Comparison of ENCODE assay signal across 10 cellular contexts in the genomic region with DNA sequence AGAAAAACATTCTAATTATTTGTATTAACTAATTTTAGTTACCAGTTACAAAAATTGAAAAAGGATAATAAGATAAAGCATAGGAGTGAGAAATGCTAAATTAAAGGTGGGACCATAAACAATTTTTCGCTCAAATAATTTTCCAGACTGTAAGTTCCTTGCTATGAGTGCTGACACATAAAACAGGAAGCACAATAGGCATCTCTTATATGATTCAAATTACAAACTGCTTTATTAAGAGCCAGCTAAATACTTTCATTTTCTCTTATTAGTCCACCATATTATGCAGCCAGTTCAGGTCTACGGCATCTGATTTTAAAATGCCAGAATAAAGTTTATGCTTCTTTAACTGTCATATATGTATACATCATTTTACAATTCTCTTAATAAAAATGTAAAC. TPM values are rescaled to one million over a fixed set of nuclear protein-coding genes. Genes with fewer than 3 reads are reported as not detected.
DNase-seq lines count a peak whose midpoint lies in the region; ATAC-seq and TF ChIP-seq lines count a peak whose summit lies in the region.
"Had no signal": no experiment of that assay in that cellular context is flagged by ENCODE, and none has a peak within 500 bp of the region (broad histone marks: within the 10 kb centered on the region; RNA-seq: fewer than 3 reads in every experiment).

No MANE protein-coding gene starts in this region.

- H3K27ac ChIP-seq in A673 (ENCODE audit: low read depth, low read length, poor library complexity, severe bottlenecking) (peak overlapping the region; percentile 5), foreskin keratinocyte (peak overlapping the region; percentile 19)
- H3K27ac ChIP-seq: cardiac muscle cell, SJSA1 had no signal

- no peak for TF ChIP-seq CTCF in A673 (conservative IDR thresholded peaks at IDR 0.05; ENCODE audit: low read depth, low read length)
- no peak for TF ChIP-seq CTCF in GM13976 (IDR thresholded peaks at IDR 0.05; ENCODE audit: borderline replicate concordance, control extremely low read depth, extremely low read depth, insufficient read depth, missing control alignments)
- TF ChIP-seq CTCF in activated B cell treated with CpG ODN at 0.5 μM for 24 hours (IDR thresholded peaks at IDR 0.05), result no peak
- TF ChIP-seq CTCF in foreskin keratinocyte (conservative IDR thresholded peaks at IDR 0.05), result no peak
- no peak for TF ChIP-seq CTCF in mucosa of descending colon (IDR thresholded peaks at IDR 0.05)

- in situ Hi-C loops in GM13976 (cut with MboI; ENCODE audit: low sequenced_read_pairs, unreplicated experiment), result no loop called here

- peak overlapping the region; percentile 58 for H3K4me3 Mint-ChIP-seq in activated B cell treated with CpG ODN at 0.5 μM for 24 hours

- peaks cover 16% of the 10 kb centered on the region for H3K36me3 ChIP-seq in A673 (ENCODE audit: insufficient read depth, low read length, poor library complexity, severe bottlenecking)
- no peaks in the 10 kb centered on the region for H3K36me3 ChIP-seq in mucosa of descending colon (ENCODE audit: low read depth)

- intact Hi-C loops in A673 (cut with micrococcal nuclease; ENCODE audit: unreplicated experiment), result no loop called here
- intact Hi-C loops in activated B cell treated with CpG ODN at 0.5 μM for 24 hours (cut with micrococcal nuclease), result loop anchor here (10.0 kb wide), 1 partner anchor 324 kb away; no protein-coding TSS in a partner anchor
- intact Hi-C loops in mucosa of descending colon (cut with DNase I, micrococcal nuclease), result no loop called here

- peak; percentile 12 for DNase-seq in A673 (ENCODE audit: low spot score)
- DNase-seq in GM13976 (ENCODE audit: low spot score), result peak; percentile 46
- no peak for DNase-seq in activated B cell treated with CpG ODN at 0.5 μM for 24 hours
- DNase-seq in foreskin keratinocyte, result no peak
- DNase-seq in mucosa of descending colon, result no peak
- no peak for DNase-seq in NCI-H146 treated with DMSO at 0.1 percent for 48 hours (lab: John Stamatoyannopoulos, UW; ENCODE audit: unreplicated experiment)
- no peak for DNase-seq in UCSD-AML1 (lab: John Stamatoyannopoulos, UW; ENCODE audit: unreplicated experiment)

- no peaks in the 10 kb centered on the region for H3K27me3 ChIP-seq in A673 (replicated peaks; ENCODE audit: insufficient read depth, low read depth, low read length, poor library complexity)
- H3K27me3 ChIP-seq in foreskin keratinocyte, result no peaks in the 10 kb centered on the region
- H3K27me3 ChIP-seq: cardiac muscle cell, SJSA1 had no signal

- H3K4me3 ChIP-seq in A673 (ENCODE audit: low read depth, low read length, poor library complexity, severe bottlenecking) (peak overlapping the region; percentile 10), mucosa of descending colon (no peak overlapping the region)
- H3K4me3 ChIP-seq: cardiac muscle cell, SJSA1 had no signal

- H3K27me3 Mint-ChIP-seq in activated B cell treated with CpG ODN at 0.5 μM for 24 hours, result no peaks in the 10 kb centered on the region

- BruUV-seq in A673 (replicated peaks; lab: Mats Ljungman, UMichigan), result no TSS peak

- ATAC-seq in activated B cell treated with CpG ODN at 0.5 μM for 24 hours (ENCODE audit: low read depth) (no peak), foreskin keratinocyte (no peak), mucosa of descending colon (no peak), HG03571 (IDR thresholded peaks at IDR 0.05; ENCODE audit: unreplicated experiment) (no peak)

- H3K27ac Mint-ChIP-seq in activated B cell treated with CpG ODN at 0.5 μM for 24 hours, result peak overlapping the region; percentile 59

- POLR2A ChIA-PET in A673 (lab: Charles Lee; ENCODE audit: low non-redundant PET), result interaction anchor here (0.5 kb wide), 1 partner anchor 40 kb away, joined by 3 read pairs; the partner anchor contains the start of gene RABGAP1
- POLR2A ChIA-PET in activated B cell treated with CpG ODN at 0.5 μM for 24 hours (lab: Charles Lee), result interaction anchor here (0.5 to 1.8 kb wide), 8 partner anchors 12 to 836 kb away, joined by 3 to 16 read pairs (median 6); partner anchors contain the start of genes RABGAP1, ZBTB26 and ZBTB6

- H3K9me3 Mint-ChIP-seq in activated B cell treated with CpG ODN at 0.5 μM for 24 hours, result no peaks in the 10 kb centered on the region

- H3K4me1 ChIP-seq in A673 (ENCODE audit: insufficient read depth, low read length, poor library complexity, severe bottlenecking), result peaks cover 21% of the 10 kb centered on the region
- H3K4me1 ChIP-seq in foreskin keratinocyte, result peaks cover 19% of the 10 kb centered on the region
- H3K4me1 ChIP-seq in mucosa of descending colon (ENCODE audit: low read depth), result peaks cover 13% of the 10 kb centered on the region

- H3K9me3 ChIP-seq in A673 (ENCODE audit: low read depth, low read length, poor library complexity, severe bottlenecking), result no peaks in the 10 kb centered on the region
- no peaks in the 10 kb centered on the region for H3K9me3 ChIP-seq in mucosa of descending colon
- H3K9me3 ChIP-seq: SJSA1 had no signal

- CTCF ChIA-PET in A673 (lab: Charles Lee) (no interaction called here), activated B cell treated with CpG ODN at 0.5 μM for 24 hours (lab: Charles Lee) (interaction anchor here (1.0 to 1.2 kb wide), 3 partner anchors 12 to 449 kb away, joined by 3 read pairs; partner anchors contain the start of genes ZBTB26 and ZBTB6)

- H3K36me3 Mint-ChIP-seq in activated B cell treated with CpG ODN at 0.5 μM for 24 hours (ENCODE audit: low read depth), result peaks cover 29% of the 10 kb centered on the region

- peaks cover 53% of the 10 kb centered on the region for H3K4me1 Mint-ChIP-seq in activated B cell treated with CpG ODN at 0.5 μM for 24 hours

RNA-seq across cellular contexts. Expression of gene RC3H2, which starts 4.4 kb away (rescaled TPM):
- total RNA-seq in A673 (2021) (70.2 and 71.1 TPM in 2 replicates), activated B cell treated with CpG ODN at 0.5 μM for 24 hours (50.8 and 62.7 TPM in 2 replicates), foreskin keratinocyte (39.4 and 44.8 TPM in 2 replicates), mucosa of descending colon (10 to 100 TPM; 32.0 to 56.3 (median 33.0) TPM)
- 9.3 and 9.6 TPM in 2 replicates for polyA plus RNA-seq in foreskin keratinocyte

RNA-seq across cellular contexts. Expression of gene ZBTB6, which starts 12.3 kb away (rescaled TPM):
- total RNA-seq in A673 (2021) (10.4 and 10.5 TPM in 2 replicates), activated B cell treated with CpG ODN at 0.5 μM for 24 hours (15.3 and 15.5 TPM in 2 replicates), foreskin keratinocyte (9.7 and 10.3 TPM in 2 replicates), mucosa of descending colon (1 to 10 TPM; 6.5 to 8.0 (median 7.9) TPM)
- polyA plus RNA-seq in foreskin keratinocyte, result 2.8 and 3.5 TPM in 2 replicates

RNA-seq across cellular contexts. Expression of gene ZBTB26, which starts 30.5 kb away (rescaled TPM):
- 10.1 and 10.9 TPM in 2 replicates for total RNA-seq in A673 (2021)
- total RNA-seq in activated B cell treated with CpG ODN at 0.5 μM for 24 hours, result 9.7 and 11.9 TPM in 2 replicates
- 2.2 TPM in 2 replicates for total RNA-seq in foreskin keratinocyte
- 0.68 TPM in 2 replicates for polyA plus RNA-seq in foreskin keratinocyte
- total RNA-seq in mucosa of descending colon, result 10 to 100 TPM in 1 of 3 donors, 1 to 10 TPM in 2; 5.0 to 11.2 (median 5.1) TPM

RNA-seq across cellular contexts. Expression of gene RABGAP1, which starts 40.0 kb away (rescaled TPM):
- total RNA-seq in A673 (2021) (64.0 and 65.8 TPM in 2 replicates), activated B cell treated with CpG ODN at 0.5 μM for 24 hours (47.4 and 58.1 TPM in 2 replicates), foreskin keratinocyte (29.5 and 31.9 TPM in 2 replicates), mucosa of descending colon (100 to 1,000 TPM in 1 of 3 donors, 10 to 100 TPM in 2; 54.5 to 130 (median 55.9) TPM)
- polyA plus RNA-seq in foreskin keratinocyte, result 6.8 and 8.3 TPM in 2 replicates

Comparison
In these comparisons a context has a peak if more than half of its experiments do, and no peak if none do; other contexts are left out.
1. DNase-seq: peak in A673 (single experiment) and GM13976 (single experiment); none in activated B cell treated with CpG ODN at 0.5 μM for 24 hours (single experiment), foreskin keratinocyte (0 of 2), mucosa of descending colon (0 of 3), NCI-H146 treated with DMSO at 0.1 percent for 48 hours (single experiment) and UCSD-AML1 (single experiment).